Comparison of ENCODE assay signal across 15 cellular contexts in the genomic region with DNA sequence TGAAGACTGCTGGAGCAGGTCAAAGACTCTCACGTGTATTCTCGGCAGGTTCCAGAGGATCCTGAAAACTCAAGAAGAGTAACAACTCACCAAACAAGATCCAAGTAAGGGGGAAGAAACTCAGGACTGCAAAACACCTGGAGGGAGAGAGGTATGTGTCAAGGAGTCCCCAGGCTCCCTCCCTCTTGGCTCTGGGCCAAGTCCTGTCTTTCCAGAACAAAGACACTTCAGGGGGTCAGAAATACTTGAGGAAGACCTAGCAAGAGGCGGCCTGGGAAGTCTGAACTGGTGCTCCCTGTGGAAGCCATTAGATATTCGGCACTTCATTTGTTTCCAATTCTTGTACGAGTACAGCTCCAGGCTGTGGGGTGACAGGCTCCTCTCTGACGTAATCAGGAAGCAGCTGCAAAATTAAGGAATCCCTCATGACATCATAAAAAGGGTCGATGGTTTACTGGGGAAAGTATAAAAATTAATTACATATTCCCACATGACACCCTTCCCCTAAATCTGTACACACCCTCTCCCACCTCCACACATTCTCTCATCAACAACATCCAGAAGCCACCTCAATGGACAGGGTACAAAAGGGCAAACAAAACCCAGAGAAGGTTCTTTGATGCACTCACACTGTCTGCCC.
A peak's percentile ranks its signal among the peaks of the same experiment; 100 is the strongest.
DNase-seq lines count a peak whose midpoint lies in the region; ATAC-seq, FAIRE-seq and TF ChIP-seq lines count a peak whose summit lies in the region.
"Had no signal": no experiment of that assay in that cellular context is flagged by ENCODE, and none has a peak within 500 bp of the region (broad histone marks: within the 10 kb centered on the region; RNA-seq: fewer than 3 reads in every experiment).

No MANE protein-coding gene starts in this region.

- no peak overlapping the region for H2AFZ ChIP-seq in K562 (ENCODE audit: low read depth, low read length)
- no peak overlapping the region for H2AFZ ChIP-seq in mesenchymal stem cell (ENCODE audit: low read depth, low read length)

- no TSS peak for BruUV-seq in K562 (replicated peaks; lab: Mats Ljungman, UMichigan)

- H3K9ac ChIP-seq in K562 (ENCODE audit: insufficient read depth in 1 of 2, low read depth in 2 of 2, low read length in 2 of 2), result no peak overlapping the region
- no peak overlapping the region for H3K9ac ChIP-seq in mesenchymal stem cell (ENCODE audit: low read length)

- H3K9me1 ChIP-seq in K562 (ENCODE audit: control insufficient read depth, insufficient read depth, low read length), result peaks cover 3% of the 10 kb centered on the region

- no peaks in the 10 kb centered on the region for H4K20me1 ChIP-seq in K562 (replicated peaks; ENCODE audit: control insufficient read depth, insufficient read depth, low read length)

- no peak overlapping the region for H3K4me3 ChIP-seq in HEK293 (ENCODE audit: low read depth, low read length)
- H3K4me3 ChIP-seq in K562, result no peak overlapping the region
- no peak overlapping the region for H3K4me3 ChIP-seq in mesenchymal stem cell (ENCODE audit: insufficient read depth in 1 of 2, low read depth in 1 of 2, low read length in 2 of 2)
- H3K4me3 ChIP-seq: Peyer's patch, tibial artery had no signal

- H3K9me3 ChIP-seq in HEK293 (ENCODE audit: control insufficient read depth, insufficient read depth, low read depth, low read length), result no peaks in the 10 kb centered on the region
- H3K9me3 ChIP-seq in K562 (replicated peaks; ENCODE audit: control insufficient read depth, insufficient read depth, low read depth, low read length), result no peaks in the 10 kb centered on the region
- no peaks in the 10 kb centered on the region for H3K9me3 ChIP-seq in mesenchymal stem cell (ENCODE audit: control insufficient read depth, low read length)
- H3K9me3 ChIP-seq: Peyer's patch, tibial artery had no signal

- no peak overlapping the region for H2BK12ac ChIP-seq in mesenchymal stem cell (ENCODE audit: low read length in 2 of 2)

- POLR2A ChIA-PET in HEK293 (lab: Yijun Ruan, JAX) (no interaction called here), K562 (lab: Yijun Ruan, JAX) (interaction anchor here (0.6 kb wide), 1 partner anchor 10 kb away, joined by 3 read pairs; no protein-coding TSS in a partner anchor)

- H3K4me1 ChIP-seq in HEK293 (ENCODE audit: control insufficient read depth, insufficient read depth, low read length) (peaks cover 18% of the 10 kb centered on the region), K562 (replicated peaks in 1 of 2; ENCODE audit: control insufficient read depth in 2 of 2, insufficient read depth in 2 of 2, low read length in 2 of 2) (peaks cover 0 to 13% of the 10 kb centered on the region in 2 experiments; a peak in 3 of 5 replicates), mesenchymal stem cell (ENCODE audit: control insufficient read depth, insufficient read depth, low read depth, low read length) (peaks cover 10% of the 10 kb centered on the region)

- H3K79me2 ChIP-seq in K562 (ENCODE audit: control insufficient read depth, insufficient read depth, low read length), result no peaks in the 10 kb centered on the region

- TF ChIP-seq EP300 in K562 (IDR thresholded peaks at IDR 0.05; ENCODE audit: low read length), result no peak

- no peak overlapping the region for H3K4ac ChIP-seq in mesenchymal stem cell (ENCODE audit: low read depth in 1 of 2, low read length in 2 of 2)

- intact Hi-C loops in K562 (cut with micrococcal nuclease) (no loop called here), Right ventricle myocardium superior (cut with DNase I) (no loop called here)

- peaks cover 23% of the 10 kb centered on the region for H3K79me1 ChIP-seq in mesenchymal stem cell (replicated peaks; ENCODE audit: low read length, poor library complexity, severe bottlenecking)

- no peak overlapping the region for H3K27ac ChIP-seq in HEK293 (ENCODE audit: extremely low read depth, low read depth, low read length)
- H3K27ac ChIP-seq in K562 (ENCODE audit: extremely low read depth, low read depth, low read length), result no peak overlapping the region
- no peak overlapping the region for H3K27ac ChIP-seq in mesenchymal stem cell (ENCODE audit: low read length, poor library complexity, severe bottlenecking)
- H3K27ac ChIP-seq: C4-2B, Peyer's patch, tibial artery had no signal

- 78% methylated on average over 7 of the region's 7 CpGs for WGBS in K562 (ENCODE audit: insufficient coverage, low coverage, missing lambda C conversion rate)
- WGBS in mesenchymal stem cell, result 67% methylated on average over 4 of the region's 7 CpGs

- H3K27me3 ChIP-seq in K562 (ENCODE audit: control insufficient read depth in 2 of 2, insufficient read depth in 2 of 2, low read length in 2 of 2) (no peaks in the 10 kb centered on the region), mesenchymal stem cell (ENCODE audit: control insufficient read depth in 1 of 2, insufficient read depth in 1 of 2, low read length in 2 of 2) (no peaks in the 10 kb centered on the region)
- H3K27me3 ChIP-seq: Peyer's patch, tibial artery had no signal

- no peak for TF ChIP-seq POLR2A in K562 (conservative IDR thresholded peaks at IDR 0.05)

- H4K91ac ChIP-seq in mesenchymal stem cell (ENCODE audit: low read length), result no peak overlapping the region

- peak overlapping the region; percentile 24 for H2BK120ac ChIP-seq in mesenchymal stem cell (ENCODE audit: low read depth, low read length)

- H3K4me2 ChIP-seq in K562 (ENCODE audit: insufficient read depth, low read length) (no peak overlapping the region), mesenchymal stem cell (ENCODE audit: low read length, poor library complexity, severe bottlenecking) (no peak overlapping the region)

- no peak overlapping the region for H3K23ac ChIP-seq in mesenchymal stem cell (ENCODE audit: low read length in 2 of 2)

- ATAC-seq in K562 (no peak), Right ventricle myocardium superior (ENCODE audit: poor library complexity) (no peak), GM21528 (IDR thresholded peaks at IDR 0.05; ENCODE audit: low FRiP score, unreplicated experiment) (no peak)
- ATAC-seq: left ventricle myocardium superior had no signal

- H4K8ac ChIP-seq in mesenchymal stem cell (ENCODE audit: low read length), result no peak overlapping the region

- H2BK15ac ChIP-seq in mesenchymal stem cell (ENCODE audit: low read depth, poor library complexity, severe bottlenecking), result no peak overlapping the region

- DNase-seq in DMS79 treated with DMSO at 0.1 percent for 48 hours (lab: John Stamatoyannopoulos, UW) (peak; percentile 86), K562 (ENCODE audit: extremely low read depth in 1 of 4, low spot score in 3 of 4) (peak in 1 of 4 experiments; percentile 14), mesenchymal stem cell (no peak), HuH-7 (ENCODE audit: low spot score) (no peak), Right ventricle myocardium superior (no peak)
- DNase-seq: left ventricle myocardium superior, NCI-H1092, nephron progenitor cell, Peyer's patch, T-cell, tibial artery had no signal

- H3K14ac ChIP-seq in mesenchymal stem cell (ENCODE audit: low read length in 2 of 2), result no peak overlapping the region

- H3K18ac ChIP-seq in mesenchymal stem cell (ENCODE audit: low read depth in 1 of 2, low read length in 2 of 2), result peak overlapping the region in 1 of 2 experiments; percentile 6

- no peak overlapping the region for H2BK5ac ChIP-seq in mesenchymal stem cell (ENCODE audit: low read depth, low read length, poor library complexity, severe bottlenecking)

- no peak for TF ChIP-seq RAD21 in K562 (CRISPR knock-in tag; conservative IDR thresholded peaks at IDR 0.05 in 1 of 2, IDR thresholded peaks at IDR 0.05 in 1 of 2)

- FAIRE-seq in K562 (lab: Jason Lieb, UNC), result no peak
- FAIRE-seq: colon had no signal

- CTCF ChIA-PET in HEK293 (lab: Yijun Ruan, JAX), result interaction anchor here (2.4 kb wide), 1 partner anchor 50 kb away, joined by 6 read pairs; no protein-coding TSS in a partner anchor
- CTCF ChIA-PET in K562 (lab: Yijun Ruan, JAX; ENCODE audit: low intra/inter-chr PET ratio), result no interaction called here

- no peak for TF ChIP-seq CTCF in HEK293 (tag by site-specific recombination; IDR thresholded peaks at IDR 0.05)
- no peak for TF ChIP-seq CTCF in K562 (IDR thresholded peaks at IDR 0.05 in 2 of 3, conservative IDR thresholded peaks at IDR 0.05 in 1 of 3; ENCODE audit: insufficient read depth in 2 of 3, low read depth in 1 of 3, low read length in 3 of 3)

- in situ Hi-C loops in K562 (cut with MboI), result no loop called here

- peak overlapping the region; percentile 70 for H2AK5ac ChIP-seq in mesenchymal stem cell (ENCODE audit: low read length, severe bottlenecking)

- H3K36me3 ChIP-seq in HEK293 (ENCODE audit: control insufficient read depth in 2 of 2, insufficient read depth in 1 of 2, low read length in 2 of 2), result peaks cover 7 to 23% of the 10 kb centered on the region in 2 experiments; a peak in 2 of 3 replicates
- H3K36me3 ChIP-seq in K562 (ENCODE audit: control insufficient read depth, insufficient read depth, low read length), result 0 out of 3 replicates have a peak, but pooled peaks cover 3% of the 10 kb centered on the region
- peaks cover 7 to 30% of the 10 kb centered on the region in 2 experiments for H3K36me3 ChIP-seq in mesenchymal stem cell (ENCODE audit: control insufficient read depth in 1 of 2, insufficient read depth in 2 of 2, low read depth in 1 of 2, low read length in 2 of 2)
- H3K36me3 ChIP-seq: Peyer's patch had no signal

TF ChIP-seq in HEK293, 187 proteins besides CTCF, POLR2A, EP300 and RAD21 (continues in another document):
- peak; percentile 36 for TF ChIP-seq GLIS1 (tag by site-specific recombination; IDR thresholded peaks at IDR 0.05)

TF ChIP-seq in K562, 482 proteins besides CTCF, POLR2A, EP300 and RAD21:
- TF ChIP-seq, protein P1, sequence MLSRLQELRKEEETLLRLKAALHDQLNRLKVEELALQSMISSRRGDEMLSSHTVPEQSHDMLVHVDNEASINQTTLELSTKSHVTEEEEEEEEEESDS (CRISPR knock-in tag; IDR thresholded peaks at IDR 0.05), result no peak
- peak; percentile 95 for TF ChIP-seq NFIC (IDR thresholded peaks at IDR 0.05)
- TF ChIP-seq NFIX (CRISPR knock-in tag; IDR thresholded peaks at IDR 0.05; ENCODE audit: low read depth), result peak; percentile 78
